ENCODE assay signal across 11 cellular contexts in genomic region chr11:118641463-118642019, GRCh38. TPM values are rescaled to one million over a fixed set of nuclear protein-coding genes. Genes with fewer than 3 reads are reported as not detected.
DNase-seq lines count a peak whose midpoint lies in the region; ATAC-seq and TF ChIP-seq lines count a peak whose summit lies in the region.
"Had no signal": no experiment of that assay in that cellular context is flagged by ENCODE, and none has a peak within 500 bp of the region (broad histone marks: within the 10 kb centered on the region; RNA-seq: fewer than 3 reads in every experiment).

No MANE protein-coding gene starts in this region.

- CTCF ChIA-PET in MCF 10A (lab: Yijun Ruan, JAX): interaction anchor here (0.6 to 3.3 kb wide), 9 partner anchors 15 to 1052 kb away, joined by 3 to 39 read pairs (median 4); no protein-coding TSS in a partner anchor

- H2AFZ ChIP-seq in KMS-11 (ENCODE audit: low read depth): peak overlapping the region; percentile 47; the same call in 1 of the 2 replicates

- H3K4me3 ChIP-seq in KMS-11 (IDR thresholded peaks at IDR 0.05; ENCODE audit: insufficient read depth, low read depth, low read length) (no peak overlapping the region), gastrocnemius medialis (no peak overlapping the region), mesendoderm (ENCODE audit: low read length) (no peak overlapping the region)

- H2AK5ac ChIP-seq in mesendoderm (ENCODE audit: low read length): no peak overlapping the region

- H2BK5ac ChIP-seq in mesendoderm (ENCODE audit: low read length): no peak overlapping the region

- no peaks in the 10 kb centered on the region for H3K27me3 Mint-ChIP-seq in MCF 10A (ENCODE audit: insufficient read depth, unreplicated experiment)

- no peaks in the 10 kb centered on the region for H4K20me1 ChIP-seq in KMS-11 (ENCODE audit: insufficient read depth)

- TF ChIP-seq CTCF in KMS-11 (conservative IDR thresholded peaks at IDR 0.05; ENCODE audit: low read depth, low read length) (no peak), MCF 10A (IDR thresholded peaks at IDR 0.05; ENCODE audit: unreplicated experiment) (no peak), gastrocnemius medialis (IDR thresholded peaks at IDR 0.05 in 4 of 5, conservative IDR thresholded peaks at IDR 0.05 in 1 of 5) (no peak)

- no peak for ATAC-seq in gastrocnemius medialis
- ATAC-seq: stimulated activated naive B cell treated with anti-CD40 and anti-IgM and Interleukin-4, amounts not matched to agents 10 μg/mL and 1 μg/mL and 100 μg/mL, for 72 hours had no signal

- BruUV-seq in MCF 10A (replicated peaks; lab: Mats Ljungman, UMichigan): no TSS peak

- no peaks in the 10 kb centered on the region for H3K79me2 ChIP-seq in KMS-11 (ENCODE audit: insufficient read depth, low read depth)
- no peaks in the 10 kb centered on the region for H3K79me2 ChIP-seq in mesendoderm (ENCODE audit: control insufficient read depth, insufficient read depth, low read length)

- in situ Hi-C loops in gastrocnemius medialis (cut with MboI; ENCODE audit: low sequenced_read_pairs in 4 of 4): no loop called here

- peak; percentile 58 for DNase-seq in NCI-H2171 treated with DMSO at 0.1 percent for 48 hours (lab: John Stamatoyannopoulos, UW)
- peak; percentile 55 for DNase-seq in MCF 10A (ENCODE audit: unreplicated experiment)
- no peak for DNase-seq in gastrocnemius medialis
- no peak for DNase-seq in mesendoderm
- no peak for DNase-seq in retina
- DNase-seq in HK-2 (ENCODE audit: unreplicated experiment): no peak
- DNase-seq: stimulated activated CD4-positive, alpha-beta T cell treated with anti-CD3 and anti-CD28 coated beads, Interleukin-1b, Interleukin-23, amount 100 ng/mL, for 48 hours; stimulated activated naive B cell treated with anti-CD40 and anti-IgM and Interleukin-4, amounts not matched to agents 10 μg/mL and 1 μg/mL and 100 μg/mL, for 72 hours had no signal

- no peak overlapping the region for H4K8ac ChIP-seq in mesendoderm (ENCODE audit: low read depth, low read length)

- H3K4ac ChIP-seq in mesendoderm (ENCODE audit: low read depth, low read length): no peak overlapping the region

- WGBS in mesendoderm (ENCODE audit: extremely low coverage, insufficient coverage, low lambda C conversion rate): no CpG with 5 or more reads among the region's 10 CpGs

- POLR2A ChIA-PET in MCF 10A (lab: Yijun Ruan, JAX): interaction anchor here (0.8 kb wide), 1 partner anchor 14 kb away, joined by 6 read pairs; no protein-coding TSS in a partner anchor

- no peaks in the 10 kb centered on the region for H3K9me3 ChIP-seq in gastrocnemius medialis

- peaks cover 47% of the 10 kb centered on the region for H3K36me3 Mint-ChIP-seq in MCF 10A (ENCODE audit: insufficient read depth, unreplicated experiment)
- H3K36me3 Mint-ChIP-seq: stimulated activated naive B cell treated with anti-CD40 and anti-IgM and Interleukin-4, amounts not matched to agents 10 μg/mL and 1 μg/mL and 100 μg/mL, for 72 hours had no signal

- H3K4me3 Mint-ChIP-seq in MCF 10A (ENCODE audit: unreplicated experiment): no peak overlapping the region
- H3K4me3 Mint-ChIP-seq: stimulated activated naive B cell treated with anti-CD40 and anti-IgM and Interleukin-4, amounts not matched to agents 10 μg/mL and 1 μg/mL and 100 μg/mL, for 72 hours had no signal

- no peak overlapping the region for H4K5ac ChIP-seq in mesendoderm (ENCODE audit: low read length)

- no peak overlapping the region for H3K56ac ChIP-seq in mesendoderm (ENCODE audit: low read length)

- H3K4me2 ChIP-seq in KMS-11 (peak overlapping the region; percentile 54), mesendoderm (ENCODE audit: low read length) (no peak overlapping the region)

- intact Hi-C loops in MCF 10A (cut with micrococcal nuclease) (no loop called here), gastrocnemius medialis (cut with DNase I; ENCODE audit: low total_unique reads) (no loop called here)

- no peak overlapping the region; the same call in 1 of the 2 replicates for H3K27ac ChIP-seq in KMS-11
- peak overlapping the region in 3 of 4 donors; percentile 70 to 89 (median 88) for H3K27ac ChIP-seq in gastrocnemius medialis
- H3K27ac ChIP-seq in mesendoderm (ENCODE audit: low read depth, low read length): no peak overlapping the region

- H3K36me3 ChIP-seq in KMS-11 (ENCODE audit: insufficient read depth) (no peaks in the 10 kb centered on the region), gastrocnemius medialis (peaks cover 0 to 15% of the 10 kb centered on the region in 2 donors), mesendoderm (ENCODE audit: control insufficient read depth, insufficient read depth, low read length) (no peaks in the 10 kb centered on the region)

- no peak overlapping the region for H2BK15ac ChIP-seq in mesendoderm (replicated peaks; ENCODE audit: low read depth)

- no peak overlapping the region for H3K23ac ChIP-seq in mesendoderm (ENCODE audit: low read length)

- no peak overlapping the region for H2BK120ac ChIP-seq in mesendoderm (ENCODE audit: low read depth, low read length)

- H3K4me1 Mint-ChIP-seq in MCF 10A (ENCODE audit: insufficient read depth, unreplicated experiment): peaks cover 9% of the 10 kb centered on the region
- H3K4me1 Mint-ChIP-seq: stimulated activated naive B cell treated with anti-CD40 and anti-IgM and Interleukin-4, amounts not matched to agents 10 μg/mL and 1 μg/mL and 100 μg/mL, for 72 hours had no signal

- H3K4me1 ChIP-seq in KMS-11 (ENCODE audit: low read depth, poor library complexity, severe bottlenecking): peaks cover 23% of the 10 kb centered on the region
- peaks cover 25 to 34% of the 10 kb centered on the region in 2 donors for H3K4me1 ChIP-seq in gastrocnemius medialis
- H3K4me1 ChIP-seq in mesendoderm (ENCODE audit: control insufficient read depth, low read depth, low read length): no peaks in the 10 kb centered on the region

- no peak overlapping the region for H3K18ac ChIP-seq in mesendoderm (ENCODE audit: low read length)

- no peak overlapping the region for H3K27ac Mint-ChIP-seq in MCF 10A (ENCODE audit: low read depth, unreplicated experiment)
- H3K27ac Mint-ChIP-seq: stimulated activated naive B cell treated with anti-CD40 and anti-IgM and Interleukin-4, amounts not matched to agents 10 μg/mL and 1 μg/mL and 100 μg/mL, for 72 hours had no signal

- H3K9ac ChIP-seq in KMS-11 (no peak overlapping the region), mesendoderm (ENCODE audit: low read length) (no peak overlapping the region)

- H3K27me3 ChIP-seq in KMS-11 (ENCODE audit: insufficient read depth, low read depth) (no peaks in the 10 kb centered on the region), gastrocnemius medialis (no peaks in the 10 kb centered on the region), mesendoderm (ENCODE audit: insufficient read depth, low read length, poor library complexity) (no peaks in the 10 kb centered on the region)

- no peak for TF ChIP-seq POLR2A in gastrocnemius medialis (IDR thresholded peaks at IDR 0.05)

- no peaks in the 10 kb centered on the region for H3K79me1 ChIP-seq in mesendoderm (ENCODE audit: low read length)

- H3K9me3 Mint-ChIP-seq in MCF 10A (ENCODE audit: unreplicated experiment): no peaks in the 10 kb centered on the region
- H3K9me3 Mint-ChIP-seq: stimulated activated naive B cell treated with anti-CD40 and anti-IgM and Interleukin-4, amounts not matched to agents 10 μg/mL and 1 μg/mL and 100 μg/mL, for 72 hours had no signal

RNA-seq across cellular contexts. Expression of gene PHLDB1, which starts 34.1 kb away (rescaled TPM):
- total RNA-seq in MCF 10A (2022) (31.1 and 36.2 TPM in 2 replicates), gastrocnemius medialis (10 to 100 TPM; 16.5 to 35.7 (median 22.7) TPM)
- 35.1 TPM for polyA plus RNA-seq in mesendoderm (2013, experiment 1 of 2)
- 34.9 TPM for polyA plus RNA-seq in mesendoderm (2013, experiment 2 of 2)

RNA-seq across cellular contexts. Expression of gene TREH, which starts 37.9 kb away (rescaled TPM):
- total RNA-seq in MCF 10A (2022) (not detected in 2 replicates), gastrocnemius medialis (not detected)
- not detected for polyA plus RNA-seq in mesendoderm (2013, experiment 1 of 2)
- polyA plus RNA-seq in mesendoderm (2013, experiment 2 of 2): not detected
- total RNA-seq: fibroblast of lung, kidney epithelial cell had no signal
- polyA plus RNA-seq: fibroblast of lung had no signal

Comparison
In these comparisons a context has a peak if more than half of its experiments do, and no peak if none do; other contexts are left out.
1. H3K27ac ChIP-seq: peak in gastrocnemius medialis (3 of 4); none in KMS-11 (single experiment) and mesendoderm (single experiment).
2. DNase-seq: peak in NCI-H2171 treated with DMSO at 0.1 percent for 48 hours (single experiment) and MCF 10A (single experiment); none in gastrocnemius medialis (0 of 2), mesendoderm (single experiment), retina (single experiment) and HK-2 (single experiment).